Comparison of ENCODE assay signal across 13 cellular contexts in genomic region chr11:48094643-48095339, GRCh38.
DNase-seq lines count a peak whose midpoint lies in the region; ATAC-seq and TF ChIP-seq lines count a peak whose summit lies in the region.
"Had no signal": no experiment of that assay in that cellular context is flagged by ENCODE, and none has a peak within 500 bp of the region (broad histone marks: within the 10 kb centered on the region; RNA-seq: fewer than 3 reads in every experiment).

No MANE protein-coding gene starts in this region.

- no peaks in the 10 kb centered on the region for H4K20me1 ChIP-seq in KMS-11 (ENCODE audit: insufficient read depth)

- no peaks in the 10 kb centered on the region for H3K27me3 ChIP-seq in KMS-11 (ENCODE audit: insufficient read depth, low read depth)
- no peaks in the 10 kb centered on the region for H3K27me3 ChIP-seq in brain microvascular endothelial cell (replicated peaks)
- H3K27me3 ChIP-seq: vagina had no signal

- H3K36me3 ChIP-seq in KMS-11 (ENCODE audit: insufficient read depth) (no peaks in the 10 kb centered on the region), brain microvascular endothelial cell (replicated peaks) (no peaks in the 10 kb centered on the region)
- H3K36me3 ChIP-seq: vagina had no signal

- ATAC-seq in GM19351 (IDR thresholded peaks at IDR 0.05; ENCODE audit: unreplicated experiment) (no peak), GM21447 (IDR thresholded peaks at IDR 0.05; ENCODE audit: unreplicated experiment) (no peak)
- ATAC-seq: activated CD4-positive, CD25-positive, alpha-beta regulatory T cell treated with anti-CD3 and anti-CD28 coated beads, Interleukin-2, amount 50 U/mL, for 24 hours; CD8-positive, alpha-beta T cell had no signal

- DNase-seq in medulla oblongata (ENCODE audit: extremely low spot score) (peak; percentile 89), substantia nigra (lab: John Stamatoyannopoulos, UW) (peak in 8 of 49 donors; percentile 27 to 67 (median 46)), brain microvascular endothelial cell (no peak)
- DNase-seq: effector CD4-positive, alpha-beta T cell; GDM1; IMR-90 had no signal

- peaks cover 28% of the 10 kb centered on the region for H3K4me1 ChIP-seq in KMS-11 (ENCODE audit: low read depth, poor library complexity, severe bottlenecking)

- H2AFZ ChIP-seq in KMS-11 (ENCODE audit: low read depth), result no peak overlapping the region

- H3K4me3 ChIP-seq in KMS-11 (IDR thresholded peaks at IDR 0.05; ENCODE audit: insufficient read depth, low read depth, low read length), result no peak overlapping the region
- no peak overlapping the region for H3K4me3 ChIP-seq in brain microvascular endothelial cell (ENCODE audit: low read depth, low read length)
- H3K4me3 ChIP-seq: vagina had no signal

- peak overlapping the region; percentile 35; the same call in 1 of the 2 replicates for H3K4me2 ChIP-seq in KMS-11

- no peak overlapping the region for H3K9ac ChIP-seq in KMS-11

- no peak overlapping the region for H3K27ac ChIP-seq in KMS-11
- peak overlapping the region; percentile 80 for H3K27ac ChIP-seq in angular gyrus (ENCODE audit: low read depth, low read length)
- peak overlapping the region; percentile 83 for H3K27ac ChIP-seq in substantia nigra (ENCODE audit: low read depth, low read length, poor library complexity, severe bottlenecking)
- no peak overlapping the region for H3K27ac ChIP-seq in brain microvascular endothelial cell

- no peak for TF ChIP-seq CTCF in KMS-11 (conservative IDR thresholded peaks at IDR 0.05; ENCODE audit: low read depth, low read length)
- no peak for TF ChIP-seq CTCF in brain microvascular endothelial cell (IDR thresholded peaks at IDR 0.05; ENCODE audit: low read depth, low read length, missing control alignments)

- in situ Hi-C loops in brain microvascular endothelial cell (cut with HindIII; ENCODE audit: low pct_ligation_motif_present, low sequenced_read_pairs), result no loop called here

- no peaks in the 10 kb centered on the region for H3K79me2 ChIP-seq in KMS-11 (ENCODE audit: insufficient read depth, low read depth)

Comparison
In these comparisons a context has a peak if more than half of its experiments do, and no peak if none do; other contexts are left out.
1. H3K27ac ChIP-seq: peak in angular gyrus (single experiment) and substantia nigra (single experiment); none in KMS-11 (single experiment) and brain microvascular endothelial cell (single experiment).